In genomic region chr12:60209933-60210332, GRCh38 we compare ENCODE assay signal across 3 cellular contexts.
TF ChIP-seq lines count a peak whose summit lies in the region.

No MANE protein-coding gene starts in this region.

TF ChIP-seq in SK-N-SH, 30 proteins besides CTCF, POLR2A, EP300 and RAD21 (continued from another document):
- no peak for TF ChIP-seq NFIC (IDR thresholded peaks at IDR 0.05; ENCODE audit: borderline replicate concordance)
- TF ChIP-seq FOXM1 (IDR thresholded peaks at IDR 0.05; ENCODE audit: low read depth), result no peak
- no peak for TF ChIP-seq NRF1 (IDR thresholded peaks at IDR 0.05; ENCODE audit: low read depth, low read length)
- TF ChIP-seq SMC3 (IDR thresholded peaks at IDR 0.05; ENCODE audit: low read depth, low read length), result no peak
- no peak for TF ChIP-seq ELF1 (IDR thresholded peaks at IDR 0.05)
- no peak for TF ChIP-seq TEAD4 (IDR thresholded peaks at IDR 0.05; ENCODE audit: borderline replicate concordance, insufficient read depth)
- no peak for TF ChIP-seq MAX (IDR thresholded peaks at IDR 0.05; ENCODE audit: low read depth)
- TF ChIP-seq, protein P1, sequence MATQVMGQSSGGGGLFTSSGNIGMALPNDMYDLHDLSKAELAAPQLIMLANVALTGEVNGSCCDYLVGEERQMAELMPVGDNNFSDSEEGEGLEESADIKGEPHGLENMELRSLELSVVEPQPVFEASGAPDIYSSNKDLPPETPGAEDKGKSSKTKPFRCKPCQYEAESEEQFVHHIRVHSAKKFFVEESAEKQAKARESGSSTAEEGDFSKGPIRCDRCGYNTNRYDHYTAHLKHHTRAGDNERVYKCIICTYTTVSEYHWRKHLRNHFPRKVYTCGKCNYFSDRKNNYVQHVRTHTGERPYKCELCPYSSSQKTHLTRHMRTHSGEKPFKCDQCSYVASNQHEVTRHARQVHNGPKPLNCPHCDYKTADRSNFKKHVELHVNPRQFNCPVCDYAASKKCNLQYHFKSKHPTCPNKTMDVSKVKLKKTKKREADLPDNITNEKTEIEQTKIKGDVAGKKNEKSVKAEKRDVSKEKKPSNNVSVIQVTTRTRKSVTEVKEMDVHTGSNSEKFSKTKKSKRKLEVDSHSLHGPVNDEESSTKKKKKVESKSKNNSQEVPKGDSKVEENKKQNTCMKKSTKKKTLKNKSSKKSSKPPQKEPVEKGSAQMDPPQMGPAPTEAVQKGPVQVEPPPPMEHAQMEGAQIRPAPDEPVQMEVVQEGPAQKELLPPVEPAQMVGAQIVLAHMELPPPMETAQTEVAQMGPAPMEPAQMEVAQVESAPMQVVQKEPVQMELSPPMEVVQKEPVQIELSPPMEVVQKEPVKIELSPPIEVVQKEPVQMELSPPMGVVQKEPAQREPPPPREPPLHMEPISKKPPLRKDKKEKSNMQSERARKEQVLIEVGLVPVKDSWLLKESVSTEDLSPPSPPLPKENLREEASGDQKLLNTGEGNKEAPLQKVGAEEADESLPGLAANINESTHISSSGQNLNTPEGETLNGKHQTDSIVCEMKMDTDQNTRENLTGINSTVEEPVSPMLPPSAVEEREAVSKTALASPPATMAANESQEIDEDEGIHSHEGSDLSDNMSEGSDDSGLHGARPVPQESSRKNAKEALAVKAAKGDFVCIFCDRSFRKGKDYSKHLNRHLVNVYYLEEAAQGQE (IDR thresholded peaks at IDR 0.05; ENCODE audit: low read depth, low read length), result no peak
- TF ChIP-seq, protein P2, sequence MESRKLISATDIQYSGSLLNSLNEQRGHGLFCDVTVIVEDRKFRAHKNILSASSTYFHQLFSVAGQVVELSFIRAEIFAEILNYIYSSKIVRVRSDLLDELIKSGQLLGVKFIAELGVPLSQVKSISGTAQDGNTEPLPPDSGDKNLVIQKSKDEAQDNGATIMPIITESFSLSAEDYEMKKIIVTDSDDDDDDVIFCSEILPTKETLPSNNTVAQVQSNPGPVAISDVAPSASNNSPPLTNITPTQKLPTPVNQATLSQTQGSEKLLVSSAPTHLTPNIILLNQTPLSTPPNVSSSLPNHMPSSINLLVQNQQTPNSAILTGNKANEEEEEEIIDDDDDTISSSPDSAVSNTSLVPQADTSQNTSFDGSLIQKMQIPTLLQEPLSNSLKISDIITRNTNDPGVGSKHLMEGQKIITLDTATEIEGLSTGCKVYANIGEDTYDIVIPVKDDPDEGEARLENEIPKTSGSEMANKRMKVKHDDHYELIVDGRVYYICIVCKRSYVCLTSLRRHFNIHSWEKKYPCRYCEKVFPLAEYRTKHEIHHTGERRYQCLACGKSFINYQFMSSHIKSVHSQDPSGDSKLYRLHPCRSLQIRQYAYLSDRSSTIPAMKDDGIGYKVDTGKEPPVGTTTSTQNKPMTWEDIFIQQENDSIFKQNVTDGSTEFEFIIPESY (IDR thresholded peaks at IDR 0.05; ENCODE audit: borderline replicate concordance, low read depth), result no peak
TF ChIP-seq in SK-N-SH: peak in this region for 0.

TF ChIP-seq in SK-N-SH treated with all-trans-retinoic acid at 6 μM for 48 hours, 23 proteins besides CTCF, POLR2A, EP300 and RAD21 (continued from another document):
- TF ChIP-seq, protein P3, sequence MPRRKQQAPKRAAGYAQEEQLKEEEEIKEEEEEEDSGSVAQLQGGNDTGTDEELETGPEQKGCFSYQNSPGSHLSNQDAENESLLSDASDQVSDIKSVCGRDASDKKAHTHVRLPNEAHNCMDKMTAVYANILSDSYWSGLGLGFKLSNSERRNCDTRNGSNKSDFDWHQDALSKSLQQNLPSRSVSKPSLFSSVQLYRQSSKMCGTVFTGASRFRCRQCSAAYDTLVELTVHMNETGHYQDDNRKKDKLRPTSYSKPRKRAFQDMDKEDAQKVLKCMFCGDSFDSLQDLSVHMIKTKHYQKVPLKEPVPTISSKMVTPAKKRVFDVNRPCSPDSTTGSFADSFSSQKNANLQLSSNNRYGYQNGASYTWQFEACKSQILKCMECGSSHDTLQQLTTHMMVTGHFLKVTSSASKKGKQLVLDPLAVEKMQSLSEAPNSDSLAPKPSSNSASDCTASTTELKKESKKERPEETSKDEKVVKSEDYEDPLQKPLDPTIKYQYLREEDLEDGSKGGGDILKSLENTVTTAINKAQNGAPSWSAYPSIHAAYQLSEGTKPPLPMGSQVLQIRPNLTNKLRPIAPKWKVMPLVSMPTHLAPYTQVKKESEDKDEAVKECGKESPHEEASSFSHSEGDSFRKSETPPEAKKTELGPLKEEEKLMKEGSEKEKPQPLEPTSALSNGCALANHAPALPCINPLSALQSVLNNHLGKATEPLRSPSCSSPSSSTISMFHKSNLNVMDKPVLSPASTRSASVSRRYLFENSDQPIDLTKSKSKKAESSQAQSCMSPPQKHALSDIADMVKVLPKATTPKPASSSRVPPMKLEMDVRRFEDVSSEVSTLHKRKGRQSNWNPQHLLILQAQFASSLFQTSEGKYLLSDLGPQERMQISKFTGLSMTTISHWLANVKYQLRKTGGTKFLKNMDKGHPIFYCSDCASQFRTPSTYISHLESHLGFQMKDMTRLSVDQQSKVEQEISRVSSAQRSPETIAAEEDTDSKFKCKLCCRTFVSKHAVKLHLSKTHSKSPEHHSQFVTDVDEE (CRISPR knock-in tag; IDR thresholded peaks at IDR 0.05), result no peak
TF ChIP-seq in SK-N-SH treated with all-trans-retinoic acid at 6 μM for 48 hours: peak in this region for 0.

TF ChIP-seq in K562, 482 proteins besides CTCF, POLR2A, EP300 and RAD21 (continued from another document):
- TF ChIP-seq NUFIP1 (IDR thresholded peaks at IDR 0.05; ENCODE audit: partially characterized antibody) (no peak), ZNF668 (CRISPR knock-in tag; IDR thresholded peaks at IDR 0.05) (no peak), HMBOX1 (IDR thresholded peaks at IDR 0.05) (peak; percentile 20), ZNF740 (CRISPR knock-in tag; IDR thresholded peaks at IDR 0.05) (no peak), ZNF740 (tag; IDR thresholded peaks at IDR 0.05) (no peak)
TF ChIP-seq in K562: peak in this region for 2.
